21 cellular contexts compared by ENCODE assay signal in genomic region chr5:120794121-120794520, GRCh38.
"Had no signal": no experiment of that assay in that cellular context is flagged by ENCODE, and none has a peak within 500 bp of the region (broad histone marks: within the 10 kb centered on the region; RNA-seq: fewer than 3 reads in every experiment).

No MANE protein-coding gene starts in this region.

- DNase-seq: colonic mucosa; effector CD4-positive, alpha-beta T cell; endodermal cell; erythroblast; foreskin keratinocyte; immature natural killer cell; kidney; left cardiac atrium; left ventricle myocardium inferior; lower lobe of right lung; mesenchymal stem cell; midbrain; nucleus accumbens; ovary; stimulated activated CD4-positive, alpha-beta T cell treated with anti-CD3 and anti-CD28 coated beads, Interleukin-2, amount 100 ng/mL, for 48 hours; stimulated activated naive CD4-positive, alpha-beta T cell treated with Interleukin-2 at 50 U/mL for 16 hours; trophoblast cell had no signal

- H3K4me3 ChIP-seq: colonic mucosa, left ventricle myocardium inferior, lower lobe of right lung, neural progenitor cell, ovary, right atrium auricular region, smooth muscle cell had no signal

- ATAC-seq: foreskin keratinocyte; left cardiac atrium; lower lobe of right lung; natural killer cell treated with Interleukin-12 subunit alpha and Interleukin-12 subunit beta and Interleukin-15 and Interleukin-18, amount 100 ng/mL, for 72 hours had no signal
